In the genomic region with DNA sequence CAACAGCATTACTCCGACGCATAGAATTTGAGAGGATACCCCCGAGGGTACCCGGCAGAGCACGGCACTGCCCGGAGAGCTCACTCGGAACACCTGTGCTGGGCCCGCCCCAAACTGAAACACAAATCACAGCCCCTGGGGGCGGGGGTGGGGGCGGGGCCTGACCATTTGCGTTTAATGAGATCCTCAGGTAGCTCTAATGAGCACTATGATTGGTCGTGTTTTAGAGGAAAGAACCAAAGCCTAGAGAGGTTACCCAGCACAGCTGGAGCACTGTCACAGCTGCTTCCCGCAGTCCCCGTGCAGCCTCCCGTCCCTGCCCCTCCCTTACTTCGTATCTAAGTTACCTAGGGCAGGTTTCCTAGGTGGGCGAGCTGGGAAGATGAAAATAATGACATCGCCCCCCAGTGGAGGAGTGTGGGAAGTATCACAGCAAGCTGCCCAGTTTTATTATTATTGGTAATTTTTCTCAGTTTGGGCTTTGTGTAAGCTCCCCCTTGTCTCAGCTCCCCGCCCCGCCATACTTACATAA, we compare ENCODE assay signal across 8 cellular contexts.
DNase-seq lines count a peak whose midpoint lies in the region; ATAC-seq, FAIRE-seq and TF ChIP-seq lines count a peak whose summit lies in the region.

No MANE protein-coding gene starts in this region.

- no peak overlapping the region for H3K27ac Mint-ChIP-seq in CD4-positive, alpha-beta T cell
- H3K27ac Mint-ChIP-seq in MCF 10A (ENCODE audit: low read depth, unreplicated experiment): no peak overlapping the region

- CTCF ChIA-PET in CD4-positive, alpha-beta T cell (lab: Charles Lee): interaction anchor here (0.6 kb wide), 1 partner anchor 107 kb away, joined by 4 read pairs; no protein-coding TSS in a partner anchor
- CTCF ChIA-PET in MCF 10A (lab: Yijun Ruan, JAX): interaction anchor here (0.7 to 1.3 kb wide), 3 partner anchors 39 to 834 kb away, joined by 3 to 6 read pairs (median 3); no protein-coding TSS in a partner anchor

- no peak for TF ChIP-seq POLR2A in right lobe of liver (IDR thresholded peaks at IDR 0.05)

- H3K4me1 Mint-ChIP-seq in CD4-positive, alpha-beta T cell (ENCODE audit: low read depth): peaks cover 12% of the 10 kb centered on the region
- peaks cover 7% of the 10 kb centered on the region for H3K4me1 Mint-ChIP-seq in MCF 10A (ENCODE audit: insufficient read depth, unreplicated experiment)

- no peak for FAIRE-seq in frontal cortex (lab: Jason Lieb, UNC)

- peaks cover 2% of the 10 kb centered on the region for H3K9me3 Mint-ChIP-seq in CD4-positive, alpha-beta T cell
- peaks cover 19% of the 10 kb centered on the region for H3K9me3 Mint-ChIP-seq in MCF 10A (ENCODE audit: unreplicated experiment)

- intact Hi-C loops in CD4-positive, alpha-beta T cell (cut with DNase I, micrococcal nuclease): no loop called here
- intact Hi-C loops in MCF 10A (cut with micrococcal nuclease) (no loop called here), right lobe of liver (cut with DNase I) (no loop called here)

- no peaks in the 10 kb centered on the region for H3K36me3 Mint-ChIP-seq in CD4-positive, alpha-beta T cell (ENCODE audit: low read depth)
- no peaks in the 10 kb centered on the region for H3K36me3 Mint-ChIP-seq in MCF 10A (ENCODE audit: insufficient read depth, unreplicated experiment)

- no peaks in the 10 kb centered on the region for H3K36me3 ChIP-seq in right lobe of liver

- peak in 8 of 10 experiments; percentile 11 to 41 (median 20) for DNase-seq in CD4-positive, alpha-beta T cell
- DNase-seq in HK-2 (ENCODE audit: unreplicated experiment): peak; percentile 16
- DNase-seq in SHP77 treated with DMSO at 0.1 percent for 48 hours (lab: John Stamatoyannopoulos, UW): peak; percentile 34
- peak; percentile 51 for DNase-seq in MCF 10A (ENCODE audit: unreplicated experiment)
- DNase-seq in right lobe of liver: peak in 2 of 3 donors; percentile 48 to 57
- peak; percentile 28 for DNase-seq in stimulated activated naive CD8-positive, alpha-beta T cell treated with anti-CD3 and anti-CD28 coated beads, Interleukin-15, Interleukin-2, amounts not matched to agents 100 U/mL and 50 U/mL, for 24 hours
- DNase-seq in frontal cortex (ENCODE audit: low spot score in 2 of 2): no peak

- 6% methylated on average over 19 of the region's 20 CpGs for WGBS in right lobe of liver (ENCODE audit: insufficient coverage, low coverage, low lambda C conversion rate, missing lambda C conversion rate)

- peak; percentile 57 for TF ChIP-seq CTCF in CD4-positive, alpha-beta T cell (IDR thresholded peaks at IDR 0.05)
- TF ChIP-seq CTCF in MCF 10A (IDR thresholded peaks at IDR 0.05; ENCODE audit: unreplicated experiment) (peak; percentile 51), right lobe of liver (IDR thresholded peaks at IDR 0.05) (peak; percentile 30 to 52 (median 38))

- no peak overlapping the region for H3K27ac ChIP-seq in CD4-positive, alpha-beta T cell (ENCODE audit: low read depth, low read length)
- no peak overlapping the region for H3K27ac ChIP-seq in right lobe of liver

- POLR2A ChIA-PET in CD4-positive, alpha-beta T cell (lab: Charles Lee): interaction anchor here (1.7 kb wide), 1 partner anchor 188 kb away, joined by 8 read pairs; no protein-coding TSS in a partner anchor
- POLR2A ChIA-PET in MCF 10A (lab: Yijun Ruan, JAX): no interaction called here

- peaks cover 0 to 7% (median 0%) of the 10 kb centered on the region in 4 donors for H3K4me1 ChIP-seq in right lobe of liver

- H3K4me3 ChIP-seq in right lobe of liver: peak overlapping the region in 2 of 3 donors; percentile 8 to 32

- H3K9me3 ChIP-seq in CD4-positive, alpha-beta T cell (ENCODE audit: control insufficient read depth, low read length): peaks cover 10% of the 10 kb centered on the region
- H3K9me3 ChIP-seq in right lobe of liver: no peaks in the 10 kb centered on the region

- H3K27me3 Mint-ChIP-seq in CD4-positive, alpha-beta T cell: peaks cover 43% of the 10 kb centered on the region
- H3K27me3 Mint-ChIP-seq in MCF 10A (ENCODE audit: insufficient read depth, unreplicated experiment): no peaks in the 10 kb centered on the region

- peaks cover 17% of the 10 kb centered on the region for H3K27me3 ChIP-seq in CD4-positive, alpha-beta T cell (ENCODE audit: control insufficient read depth, insufficient read depth, low read length)
- H3K27me3 ChIP-seq in right lobe of liver: no peaks in the 10 kb centered on the region

- ATAC-seq in CD4-positive, alpha-beta T cell (ENCODE audit: poor library complexity): peak; percentile 88
- peak; percentile 70 to 93 (median 90) for ATAC-seq in right lobe of liver
- ATAC-seq in stimulated activated naive CD8-positive, alpha-beta T cell treated with anti-CD3 and anti-CD28 coated beads, Interleukin-15, Interleukin-2, amounts not matched to agents 100 U/mL and 50 U/mL, for 24 hours: peak; percentile 46
- no peak for ATAC-seq in HG02623 (IDR thresholded peaks at IDR 0.05; ENCODE audit: unreplicated experiment)

- H3K4me3 Mint-ChIP-seq in CD4-positive, alpha-beta T cell: peak overlapping the region; percentile 38
- no peak overlapping the region for H3K4me3 Mint-ChIP-seq in MCF 10A (ENCODE audit: unreplicated experiment)

- BruUV-seq in MCF 10A (replicated peaks; lab: Mats Ljungman, UMichigan): no TSS peak

Comparison
In these comparisons a context has a peak if more than half of its experiments do, and no peak if none do; other contexts are left out.
1. DNase-seq: peak in CD4-positive, alpha-beta T cell (8 of 10), HK-2 (single experiment), SHP77 treated with DMSO at 0.1 percent for 48 hours (single experiment), MCF 10A (single experiment), right lobe of liver (2 of 3) and stimulated activated naive CD8-positive, alpha-beta T cell treated with anti-CD3 and anti-CD28 coated beads, Interleukin-15, Interleukin-2, amounts not matched to agents 100 U/mL and 50 U/mL, for 24 hours (single experiment); none in frontal cortex (0 of 2).
2. Peak in every context shown above with its lines, with median percentiles within 50 percentile points of each other: CTCF ChIP-seq.